In the genomic region with DNA sequence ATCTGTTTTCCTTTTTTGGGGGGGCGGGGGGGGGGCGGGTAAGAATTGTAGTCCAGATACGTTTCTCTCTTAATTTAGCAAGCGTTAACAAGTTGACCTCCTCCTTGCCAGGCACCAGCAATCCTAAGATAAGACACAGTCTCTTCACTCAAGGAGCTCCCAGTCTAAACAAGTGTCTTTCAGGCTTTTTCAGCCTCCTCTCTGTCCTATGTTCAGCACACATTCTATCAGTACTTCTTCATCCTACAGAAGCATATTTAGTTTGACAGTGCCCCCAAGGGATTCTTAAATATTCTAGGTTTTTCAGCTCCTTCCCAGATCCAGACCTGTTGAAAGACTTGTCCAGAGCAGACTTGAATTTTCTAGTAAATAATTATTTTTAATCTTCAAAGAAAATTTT, we compare ENCODE assay signal across 9 cellular contexts. TPM values are rescaled to one million over a fixed set of nuclear protein-coding genes. Genes with fewer than 3 reads are reported as not detected.
A peak's percentile ranks its signal among the peaks of the same experiment; 100 is the strongest.
DNase-seq lines count a peak whose midpoint lies in the region; ATAC-seq and TF ChIP-seq lines count a peak whose summit lies in the region.
"Had no signal": no experiment of that assay in that cellular context is flagged by ENCODE, and none has a peak within 500 bp of the region (broad histone marks: within the 10 kb centered on the region; RNA-seq: fewer than 3 reads in every experiment).

No MANE protein-coding gene starts in this region.

- H3K27ac Mint-ChIP-seq in activated naive CD8-positive, alpha-beta T cell: peak overlapping the region; percentile 58

- H3K27me3 ChIP-seq in left ventricle myocardium inferior (ENCODE audit: low read depth): no peaks in the 10 kb centered on the region
- H3K27me3 ChIP-seq in kidney epithelial cell (ENCODE audit: control insufficient read depth, insufficient read depth, low read length): no peaks in the 10 kb centered on the region
- no peaks in the 10 kb centered on the region for H3K27me3 ChIP-seq in colonic mucosa

- no peaks in the 10 kb centered on the region for H3K9me3 Mint-ChIP-seq in activated naive CD8-positive, alpha-beta T cell (ENCODE audit: low read depth)

- H3K9me3 ChIP-seq in left ventricle myocardium inferior (replicated peaks) (no peaks in the 10 kb centered on the region), colonic mucosa (no peaks in the 10 kb centered on the region)

- TF ChIP-seq CTCF in left ventricle myocardium inferior (IDR thresholded peaks at IDR 0.05; ENCODE audit: borderline replicate concordance): no peak
- TF ChIP-seq CTCF in kidney epithelial cell (IDR thresholded peaks at IDR 0.05; ENCODE audit: insufficient read depth, low read length, poor library complexity, severe bottlenecking): no peak
- TF ChIP-seq CTCF in GM13976 (IDR thresholded peaks at IDR 0.05; ENCODE audit: borderline replicate concordance, control extremely low read depth, extremely low read depth, insufficient read depth, missing control alignments): no peak
- TF ChIP-seq CTCF in colonic mucosa (IDR thresholded peaks at IDR 0.05): no peak

- 26% methylated on average over 4 of the region's 4 CpGs for WGBS in urinary bladder

- H3K4me1 ChIP-seq in left ventricle myocardium inferior (peaks cover 86% of the 10 kb centered on the region), urinary bladder (ENCODE audit: insufficient read depth) (peaks cover 3% of the 10 kb centered on the region), colonic mucosa (peaks cover 7% of the 10 kb centered on the region)

- intact Hi-C loops in left ventricle myocardium inferior (cut with micrococcal nuclease): loop anchor here (10.0 kb wide), 1 partner anchor 160 kb away; no protein-coding TSS in a partner anchor
- intact Hi-C loops in Right ventricle myocardium inferior (cut with DNase I): loop anchor here (5.0 kb wide), 2 partner anchors 72 to 127 kb away; no protein-coding TSS in a partner anchor
- intact Hi-C loops in colonic mucosa (cut with DNase I): loop anchor here (2.0 to 10.0 kb wide), 4 partner anchors 132 to 190 kb away; no protein-coding TSS in a partner anchor

- H3K9ac ChIP-seq in colonic mucosa (ENCODE audit: low read depth in 2 of 2, low read length in 2 of 2): no peak overlapping the region

- no peak for DNase-seq in left ventricle myocardium inferior
- no peak for DNase-seq in Right ventricle myocardium inferior (ENCODE audit: missing footprints)
- no peak for DNase-seq in kidney epithelial cell (ENCODE audit: low read depth)
- DNase-seq in GM13976 (ENCODE audit: low spot score): no peak
- no peak for DNase-seq in colonic mucosa
- DNase-seq: NCI-H748 treated with DMSO at 0.1 percent for 48 hours had no signal

- peak overlapping the region; percentile 78 for H3K4me3 Mint-ChIP-seq in activated naive CD8-positive, alpha-beta T cell

- in situ Hi-C loops in GM13976 (cut with MboI; ENCODE audit: low sequenced_read_pairs, unreplicated experiment): loop anchor here (10.0 kb wide), 1 partner anchor 160 kb away; no protein-coding TSS in a partner anchor

- H3K36me3 ChIP-seq in left ventricle myocardium inferior (peaks cover 4% of the 10 kb centered on the region), kidney epithelial cell (ENCODE audit: control insufficient read depth, insufficient read depth, low read length) (peaks cover 3% of the 10 kb centered on the region), urinary bladder (ENCODE audit: insufficient read depth) (no peaks in the 10 kb centered on the region), colonic mucosa (no peaks in the 10 kb centered on the region)

- H3K4me1 Mint-ChIP-seq in activated naive CD8-positive, alpha-beta T cell (ENCODE audit: low read depth): peaks cover 63% of the 10 kb centered on the region

- ATAC-seq in Right ventricle myocardium inferior (no peak), GM21576 (IDR thresholded peaks at IDR 0.05; ENCODE audit: unreplicated experiment) (no peak)

- H3K27ac ChIP-seq in left ventricle myocardium inferior (replicated peaks) (peak overlapping the region; percentile 100), urinary bladder (ENCODE audit: low read depth) (no peak overlapping the region), colonic mucosa (no peak overlapping the region)

- H3K36me3 Mint-ChIP-seq in activated naive CD8-positive, alpha-beta T cell: no peaks in the 10 kb centered on the region

- no peaks in the 10 kb centered on the region for H3K27me3 Mint-ChIP-seq in activated naive CD8-positive, alpha-beta T cell

- H3K4me3 ChIP-seq in left ventricle myocardium inferior (peak overlapping the region; percentile 97), kidney epithelial cell (ENCODE audit: low read depth, low read length) (peak overlapping the region; percentile 89), urinary bladder (ENCODE audit: low read depth, low read length) (peak overlapping the region; percentile 20), colonic mucosa (no peak overlapping the region)

RNA-seq across cellular contexts. Expression of a gene that starts 2.7 kb away (rescaled TPM):
- total RNA-seq in left ventricle myocardium inferior (461 TPM), Right ventricle myocardium inferior (397 TPM), kidney epithelial cell (181 and 203 TPM in 2 replicates), urinary bladder (608 TPM), colonic mucosa (100 to 1,000 TPM; 273 to 478 TPM)
- polyA plus RNA-seq in urinary bladder: 252 TPM

RNA-seq across cellular contexts. Expression of a gene that starts 56.3 kb away (rescaled TPM):
- total RNA-seq in left ventricle myocardium inferior (0.14 TPM), Right ventricle myocardium inferior (0.35 TPM), kidney epithelial cell (0.34 TPM in 1 of 2 replicates, not detected in the other), urinary bladder (7.1 TPM), colonic mucosa (1 to 10 TPM in 1 of 2 donors, under 1 TPM in 1; 0.42 to 1.1 TPM)
- polyA plus RNA-seq in urinary bladder: 0.04 TPM
